Comparison of ENCODE assay signal across 15 cellular contexts in genomic region chr6:147167009-147167408, GRCh38. TPM values are rescaled to one million over a fixed set of nuclear protein-coding genes. Genes with fewer than 3 reads are reported as not detected.
DNase-seq lines count a peak whose midpoint lies in the region; ATAC-seq and TF ChIP-seq lines count a peak whose summit lies in the region.
"Had no signal": no experiment of that assay in that cellular context is flagged by ENCODE, and none has a peak within 500 bp of the region (broad histone marks: within the 10 kb centered on the region; RNA-seq: fewer than 3 reads in every experiment).

No MANE protein-coding gene starts in this region.

- no TSS peak for BruUV-seq in PC-3 (replicated peaks; lab: Mats Ljungman, UMichigan)

- no peaks in the 10 kb centered on the region for H3F3A ChIP-seq in PC-3 (ENCODE audit: low read length, unreplicated experiment)

- H3K4me3 Mint-ChIP-seq in natural killer cell = no peak overlapping the region

- H3K9me2 ChIP-seq in PC-3 (replicated peaks; ENCODE audit: low read length) = no peaks in the 10 kb centered on the region

- CTCF ChIA-PET in PC-3 (lab: Charles Lee) = no interaction called here

- peak; percentile 49 for DNase-seq in COLO829 (ENCODE audit: low spot score)
- DNase-seq in PC-3 = peak; percentile 10
- peak; percentile 23 for DNase-seq in choroid plexus epithelial cell (ENCODE audit: low read depth)
- peak; percentile 22 for DNase-seq in middle frontal gyrus (ENCODE audit: extremely low spot score, low spot score)
- no peak for DNase-seq in left ventricle myocardium superior
- no peak for DNase-seq in natural killer cell
- no peak for DNase-seq in esophagus squamous epithelium (lab: John Stamatoyannopoulos, UW)
- DNase-seq: GOT3, MV-4-11, NCI-H510A treated with DMSO at 0.1 percent for 48 hours, RPMI8226 had no signal

- H3K4me1 Mint-ChIP-seq in natural killer cell = no peaks in the 10 kb centered on the region

- no peak for TF ChIP-seq POLR2A in esophagus squamous epithelium (IDR thresholded peaks at IDR 0.05)

- H3K27me3 ChIP-seq in PC-3 (ENCODE audit: low read length) (no peaks in the 10 kb centered on the region), esophagus squamous epithelium (no peaks in the 10 kb centered on the region)
- H3K27me3 ChIP-seq: SJCRH30 had no signal

- peak overlapping the region; percentile 7; the same call in 1 of the 2 replicates for H3K9ac ChIP-seq in PC-3 (ENCODE audit: low read length)

- H3K9me3 ChIP-seq in PC-3 (ENCODE audit: low read length) (no peaks in the 10 kb centered on the region), esophagus squamous epithelium (no peaks in the 10 kb centered on the region)
- H3K9me3 ChIP-seq: Caco-2, SJCRH30 had no signal

- no peak overlapping the region for H3K27ac Mint-ChIP-seq in natural killer cell

- H3K36me3 Mint-ChIP-seq in natural killer cell = no peaks in the 10 kb centered on the region

- POLR2A ChIA-PET in PC-3 (lab: Charles Lee; ENCODE audit: unreplicated experiment) = no interaction called here

- ATAC-seq in PC-3 (peak; percentile 39), left ventricle myocardium superior (no peak), HG03095 (IDR thresholded peaks at IDR 0.05; ENCODE audit: unreplicated experiment) (no peak), natural killer cell (no peak)

- peaks cover 0 to 9% of the 10 kb centered on the region in 2 donors for H3K27me3 Mint-ChIP-seq in natural killer cell (ENCODE audit: low read depth in 2 of 2)

- no peak overlapping the region for H3K4me2 ChIP-seq in PC-3 (ENCODE audit: low read length)

- peak overlapping the region; percentile 42 for H3K27ac ChIP-seq in PC-3 (ENCODE audit: low read length)
- no peak overlapping the region for H3K27ac ChIP-seq in esophagus squamous epithelium
- H3K27ac ChIP-seq: C4-2B, SJCRH30 had no signal

- no peaks in the 10 kb centered on the region for H3K36me3 ChIP-seq in PC-3 (ENCODE audit: low read depth, low read length)
- H3K36me3 ChIP-seq in esophagus squamous epithelium = no peaks in the 10 kb centered on the region
- H3K36me3 ChIP-seq: SJCRH30 had no signal

- no peak for TF ChIP-seq CTCF in PC-3 (conservative IDR thresholded peaks at IDR 0.05; ENCODE audit: low read depth, low read length)
- no peak for TF ChIP-seq CTCF in choroid plexus epithelial cell (conservative IDR thresholded peaks at IDR 0.05; ENCODE audit: low read depth, low read length)
- no peak for TF ChIP-seq CTCF in natural killer cell (IDR thresholded peaks at IDR 0.05)
- TF ChIP-seq CTCF in esophagus squamous epithelium (IDR thresholded peaks at IDR 0.05) = no peak

- no peaks in the 10 kb centered on the region for H3K79me2 ChIP-seq in PC-3 (ENCODE audit: low read length)

- H3K4me3 ChIP-seq in PC-3 (ENCODE audit: low read length) (no peak overlapping the region), choroid plexus epithelial cell (ENCODE audit: low read depth, low read length) (no peak overlapping the region), esophagus squamous epithelium (no peak overlapping the region)
- H3K4me3 ChIP-seq: SJCRH30 had no signal

- 67 to 76% methylated on average over 1 of the region's 1 CpG for WGBS in esophagus squamous epithelium, 2 donors

- H2AFZ ChIP-seq in PC-3 (ENCODE audit: low read length) = no peak overlapping the region

- intact Hi-C loops in PC-3 (cut with micrococcal nuclease) = no loop called here
- intact Hi-C loops in left ventricle myocardium superior (cut with micrococcal nuclease) = no loop called here
- intact Hi-C loops in natural killer cell (cut with micrococcal nuclease) = no loop called here
- intact Hi-C loops in esophagus squamous epithelium (cut with DNase I) = no loop called here

- H3K4me1 ChIP-seq in PC-3 (ENCODE audit: insufficient read depth, low read length) (peaks cover 32% of the 10 kb centered on the region), esophagus squamous epithelium (no peaks in the 10 kb centered on the region)
- H3K4me1 ChIP-seq: Caco-2, SJCRH30 had no signal

- H4K20me1 ChIP-seq in PC-3 (ENCODE audit: low read length) = no peaks in the 10 kb centered on the region

- H3K9me3 Mint-ChIP-seq in natural killer cell = peaks cover 0 to 3% of the 10 kb centered on the region in 2 donors

RNA-seq across cellular contexts. Expression of gene STXBP5, which starts 37.2 kb away (rescaled TPM):
- total RNA-seq in PC-3 (2014; rRNA removed) = 12.9 and 18.4 TPM in 2 replicates
- 16.8 TPM for total RNA-seq in left ventricle myocardium superior
- total RNA-seq in natural killer cell = 10 to 100 TPM; 22.9 to 43.9 (median 35.9) TPM
- total RNA-seq in esophagus squamous epithelium = 10 to 100 TPM; 25.6 to 40.0 (median 30.4) TPM

Comparison
In these comparisons a context has a peak if more than half of its experiments do, and no peak if none do; other contexts are left out.
1. DNase-seq: peak in COLO829 (single experiment), PC-3 (single experiment), choroid plexus epithelial cell (single experiment) and middle frontal gyrus (single experiment); none in left ventricle myocardium superior (single experiment), natural killer cell (single experiment) and esophagus squamous epithelium (single experiment).